In genomic region chr1:182634306-182635072, GRCh38 we compare ENCODE assay signal across 19 cellular contexts. TPM values are rescaled to one million over a fixed set of nuclear protein-coding genes. Genes with fewer than 3 reads are reported as not detected.
A peak's percentile ranks its signal among the peaks of the same experiment; 100 is the strongest.
DNase-seq lines count a peak whose midpoint lies in the region; ATAC-seq, FAIRE-seq and TF ChIP-seq lines count a peak whose summit lies in the region.
"Had no signal": no experiment of that assay in that cellular context is flagged by ENCODE, and none has a peak within 500 bp of the region (broad histone marks: within the 10 kb centered on the region; RNA-seq: fewer than 3 reads in every experiment).

No MANE protein-coding gene starts in this region.

- no peak overlapping the region for H3K27ac ChIP-seq in aorta (ENCODE audit: low read depth in 1 of 2, low read length in 2 of 2)
- H3K27ac ChIP-seq in testis, result no peak overlapping the region
- H3K27ac ChIP-seq: brain microvascular endothelial cell, pancreas had no signal

- peak; percentile 7 for FAIRE-seq in bronchial epithelial cell (lab: Jason Lieb, UNC)
- FAIRE-seq: pancreas, TTC549 had no signal

- CTCF ChIA-PET in activated CD8-positive, alpha-beta T cell treated with anti-CD3 and anti-CD28 coated beads for 36 hours (lab: Charles Lee), result interaction anchor here (1.4 kb wide), 1 partner anchor 148 kb away, joined by 5 read pairs; no protein-coding TSS in a partner anchor

- H3K36me3 ChIP-seq in bronchial epithelial cell (ENCODE audit: control insufficient read depth, insufficient read depth, low read length) (no peaks in the 10 kb centered on the region), aorta (ENCODE audit: control insufficient read depth in 1 of 2, insufficient read depth in 2 of 2, low read length in 1 of 2) (no peaks in the 10 kb centered on the region), testis (ENCODE audit: low read depth, missing control alignments) (no peaks in the 10 kb centered on the region)
- H3K36me3 ChIP-seq: brain microvascular endothelial cell, pancreas had no signal

- intact Hi-C loops in aorta (cut with DNase I) (no loop called here), testis (cut with DNase I; ENCODE audit: low total_unique reads) (no loop called here)
- intact Hi-C loops in activated CD8-positive, alpha-beta T cell treated with anti-CD3 and anti-CD28 coated beads for 36 hours (cut with micrococcal nuclease), result no loop called here

- DNase-seq in NCI-H2227 (lab: John Stamatoyannopoulos, UW; ENCODE audit: unreplicated experiment) (peak; percentile 18), NCI-H2227 treated with DMSO at 0.1 percent for 48 hours (lab: John Stamatoyannopoulos, UW) (no peak), NCI-H526 (lab: John Stamatoyannopoulos, UW) (peak; percentile 73 to 86), bronchial epithelial cell (ENCODE audit: low read depth) (no peak), aorta (no peak), testis (no peak), ureter (ENCODE audit: low spot score) (no peak)
- DNase-seq in activated CD8-positive, alpha-beta T cell treated with anti-CD3 and anti-CD28 coated beads for 36 hours, result no peak
- DNase-seq: brain microvascular endothelial cell; Calu3; effector CD4-positive, alpha-beta T cell; immature natural killer cell; Kasumi-1; pancreas; stimulated activated CD4-positive, alpha-beta T cell treated with anti-CD3 and anti-CD28 coated beads, Interleukin-12 subunit alpha, Interleukin-12 subunit beta, amount 100 ng/mL, for 4 hours had no signal

- TF ChIP-seq CTCF in bronchial epithelial cell (IDR thresholded peaks at IDR 0.05; ENCODE audit: insufficient read depth, low read length, severe bottlenecking) (no peak), testis (IDR thresholded peaks at IDR 0.05) (no peak)
- no peak for TF ChIP-seq CTCF in activated CD8-positive, alpha-beta T cell treated with anti-CD3 and anti-CD28 coated beads for 36 hours (IDR thresholded peaks at IDR 0.05)

- H3K4me3 Mint-ChIP-seq in activated CD8-positive, alpha-beta T cell treated with anti-CD3 and anti-CD28 coated beads for 36 hours, result no peak overlapping the region
- H3K4me3 Mint-ChIP-seq: immature natural killer cell had no signal

- H3K4me3 ChIP-seq in bronchial epithelial cell (ENCODE audit: low read depth, low read length) (no peak overlapping the region), aorta (ENCODE audit: low read length in 2 of 2) (no peak overlapping the region), testis (no peak overlapping the region)
- H3K4me3 ChIP-seq: pancreas had no signal

- no peaks in the 10 kb centered on the region for H3K9me3 Mint-ChIP-seq in activated CD8-positive, alpha-beta T cell treated with anti-CD3 and anti-CD28 coated beads for 36 hours
- H3K9me3 Mint-ChIP-seq: immature natural killer cell had no signal

- POLR2A ChIA-PET in activated CD8-positive, alpha-beta T cell treated with anti-CD3 and anti-CD28 coated beads for 36 hours (lab: Charles Lee), result no interaction called here

- no peak overlapping the region for H3K27ac Mint-ChIP-seq in activated CD8-positive, alpha-beta T cell treated with anti-CD3 and anti-CD28 coated beads for 36 hours
- H3K27ac Mint-ChIP-seq: immature natural killer cell had no signal

- peak; percentile 37 for ATAC-seq in aorta (ENCODE audit: low FRiP score)
- ATAC-seq in activated CD8-positive, alpha-beta T cell treated with anti-CD3 and anti-CD28 coated beads for 36 hours, result no peak
- ATAC-seq: HCT116 had no signal

- no peaks in the 10 kb centered on the region for H3K4me1 ChIP-seq in aorta (ENCODE audit: control insufficient read depth in 1 of 2, insufficient read depth in 2 of 2, low read length in 2 of 2)
- H3K4me1 ChIP-seq in testis, result no peaks in the 10 kb centered on the region

- WGBS in aorta, 2 donors, result 93 to 96% methylated on average over 9 of the region's 9 CpGs
- 93 to 96% methylated on average over 8 to 9 of the region's 9 CpGs for WGBS in testis, 2 donors

- no peak for TF ChIP-seq POLR2A in testis (IDR thresholded peaks at IDR 0.05)

- peaks cover 27% of the 10 kb centered on the region for H3K4me1 Mint-ChIP-seq in activated CD8-positive, alpha-beta T cell treated with anti-CD3 and anti-CD28 coated beads for 36 hours (ENCODE audit: low read depth)

- no peaks in the 10 kb centered on the region for H3K36me3 Mint-ChIP-seq in activated CD8-positive, alpha-beta T cell treated with anti-CD3 and anti-CD28 coated beads for 36 hours (ENCODE audit: low read depth)
- H3K36me3 Mint-ChIP-seq: immature natural killer cell had no signal

- peaks cover 27% of the 10 kb centered on the region for H3K27me3 Mint-ChIP-seq in activated CD8-positive, alpha-beta T cell treated with anti-CD3 and anti-CD28 coated beads for 36 hours

- H3K27me3 ChIP-seq in bronchial epithelial cell (ENCODE audit: control insufficient read depth, insufficient read depth, low read length) (no peaks in the 10 kb centered on the region), aorta (ENCODE audit: control insufficient read depth in 1 of 2, insufficient read depth in 2 of 2, low read length in 1 of 2) (no peaks in the 10 kb centered on the region), testis (no peaks in the 10 kb centered on the region)
- H3K27me3 ChIP-seq: brain microvascular endothelial cell, pancreas had no signal

- H3K9me3 ChIP-seq in aorta (ENCODE audit: control insufficient read depth, low read length) (no peaks in the 10 kb centered on the region), testis (no peaks in the 10 kb centered on the region)
- H3K9me3 ChIP-seq: pancreas had no signal

RNA-seq across cellular contexts. Expression of gene RGS16, which starts 30.3 kb away (rescaled TPM):
- total RNA-seq in bronchial epithelial cell (3.5 and 3.7 TPM in 2 replicates), aorta (10 to 100 TPM in 1 of 2 donors, 1 to 10 TPM in 1; 9.2 to 20.9 TPM), testis (1 to 10 TPM in 1 of 2 donors, under 1 TPM in 1; 0.93 to 1.3 TPM), ureter (22.4 TPM)
- polyA plus RNA-seq in aorta (1 to 10 TPM in 1 of 2 donors, under 1 TPM in 1; 0.50 to 7.0 TPM), testis (ENCODE audit: insufficient read depth, low read depth, low replicate concordance) (3.2 TPM)
- 10 to 100 TPM; 33.8 to 35.6 TPM for total RNA-seq in activated CD8-positive, alpha-beta T cell treated with anti-CD3 and anti-CD28 coated beads for 36 hours

RNA-seq across cellular contexts. Expression of gene RNASEL, which starts 45.4 kb away (rescaled TPM):
- 3.2 and 7.9 TPM in 2 replicates for total RNA-seq in bronchial epithelial cell
- 10 to 100 TPM in 1 of 2 donors, 1 to 10 TPM in 1; 6.8 to 13.9 TPM for total RNA-seq in aorta
- polyA plus RNA-seq in aorta, result 1 to 10 TPM; 3.9 to 6.9 TPM
- 1 to 10 TPM; 3.7 TPM for total RNA-seq in activated CD8-positive, alpha-beta T cell treated with anti-CD3 and anti-CD28 coated beads for 36 hours
- 1 to 10 TPM; 5.4 to 7.5 TPM for total RNA-seq in testis
- polyA plus RNA-seq in testis (ENCODE audit: insufficient read depth, low read depth, low replicate concordance), result 4.7 TPM
- 15.0 TPM for total RNA-seq in ureter

RNA-seq across cellular contexts. Expression of gene RGS8, which starts 49.9 kb away (rescaled TPM):
- total RNA-seq in bronchial epithelial cell, result under 0.01 TPM in 1 of 2 replicates, not detected in the other
- under 1 TPM in 1 of 2 donors, not detected in 1; 0.10 TPM for total RNA-seq in aorta
- polyA plus RNA-seq in aorta, result not detected
- not detected for total RNA-seq in activated CD8-positive, alpha-beta T cell treated with anti-CD3 and anti-CD28 coated beads for 36 hours
- total RNA-seq in testis, result 1 to 10 TPM; 2.5 to 3.1 TPM
- 2.4 TPM for polyA plus RNA-seq in testis (ENCODE audit: insufficient read depth, low read depth, low replicate concordance)
- total RNA-seq in ureter, result not detected
- total RNA-seq: Calu3, mesenteric fat pad, pancreas, subcutaneous adipose tissue had no signal
- polyA plus RNA-seq: immature natural killer cell had no signal

Comparison
In these comparisons a context has a peak if more than half of its experiments do, and no peak if none do; other contexts are left out.
1. DNase-seq: peak in NCI-H2227 (single experiment) and NCI-H526 (2 of 2); none in NCI-H2227 treated with DMSO at 0.1 percent for 48 hours (single experiment), bronchial epithelial cell (single experiment), aorta (0 of 2), activated CD8-positive, alpha-beta T cell treated with anti-CD3 and anti-CD28 coated beads for 36 hours (single experiment), testis (single experiment) and ureter (single experiment).